Comparison of ENCODE assay signal across 3 cellular contexts in genomic region chr11:555500-556174, GRCh38.
TF ChIP-seq lines count a peak whose summit lies in the region.

No MANE protein-coding gene starts in this region.

TF ChIP-seq in HEK293, 187 proteins besides CTCF, POLR2A, EP300 and RAD21:
- TF ChIP-seq ZNF391 (tag by site-specific recombination; IDR thresholded peaks at IDR 0.05; ENCODE audit: borderline replicate concordance, low read depth) (no peak), ZNF324 (tag by site-specific recombination; IDR thresholded peaks at IDR 0.05) (no peak), ZNF658 (tag by site-specific recombination; IDR thresholded peaks at IDR 0.05) (no peak), ZNF521 (tag by site-specific recombination; IDR thresholded peaks at IDR 0.05) (no peak), EGR2 (tag by site-specific recombination; IDR thresholded peaks at IDR 0.05; ENCODE audit: low read depth) (no peak), KLF7 (tag by site-specific recombination; IDR thresholded peaks at IDR 0.05; ENCODE audit: borderline replicate concordance) (no peak), MEIS1 (CRISPR knock-in tag; IDR thresholded peaks at IDR 0.05; ENCODE audit: borderline replicate concordance) (no peak), ZNF677 (tag by site-specific recombination; IDR thresholded peaks at IDR 0.05) (no peak), ZFP37 (tag by site-specific recombination; IDR thresholded peaks at IDR 0.05) (no peak), ZNF776 (tag by site-specific recombination; IDR thresholded peaks at IDR 0.05; ENCODE audit: borderline replicate concordance) (no peak), ZNF76 (tag by site-specific recombination; IDR thresholded peaks at IDR 0.05; ENCODE audit: borderline replicate concordance, low read depth) (no peak), ZNF585B (tag by site-specific recombination; IDR thresholded peaks at IDR 0.05) (no peak), ZNF670 (tag by site-specific recombination; IDR thresholded peaks at IDR 0.05; ENCODE audit: low read depth) (no peak), OSR2 (tag by site-specific recombination; IDR thresholded peaks at IDR 0.05) (no peak), SETDB1 (IDR thresholded peaks at IDR 0.05; ENCODE audit: insufficient read length, low read length) (no peak), ZSCAN23 (tag by site-specific recombination; IDR thresholded peaks at IDR 0.05) (no peak), YY2 (tag by site-specific recombination; IDR thresholded peaks at IDR 0.05) (no peak), GLIS1 (tag by site-specific recombination; IDR thresholded peaks at IDR 0.05) (no peak), KLF8 (tag by site-specific recombination; IDR thresholded peaks at IDR 0.05) (no peak)
- TF ChIP-seq, protein P1, sequence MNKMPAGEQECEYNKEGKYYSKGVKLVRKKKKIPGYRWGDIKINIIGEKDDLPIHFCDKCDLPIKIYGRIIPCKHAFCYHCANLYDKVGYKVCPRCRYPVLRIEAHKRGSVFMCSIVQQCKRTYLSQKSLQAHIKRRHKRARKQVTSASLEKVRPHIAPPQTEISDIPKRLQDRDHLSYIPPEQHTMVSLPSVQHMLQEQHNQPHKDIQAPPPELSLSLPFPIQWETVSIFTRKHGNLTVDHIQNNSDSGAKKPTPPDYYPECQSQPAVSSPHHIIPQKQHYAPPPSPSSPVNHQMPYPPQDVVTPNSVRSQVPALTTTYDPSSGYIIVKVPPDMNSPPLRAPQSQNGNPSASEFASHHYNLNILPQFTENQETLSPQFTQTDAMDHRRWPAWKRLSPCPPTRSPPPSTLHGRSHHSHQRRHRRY (tag by site-specific recombination; IDR thresholded peaks at IDR 0.05) = no peak

TF ChIP-seq in K562, 482 proteins besides CTCF, POLR2A, EP300 and RAD21 (continues in another document):
- TF ChIP-seq NR2F6 (CRISPR knock-in tag; IDR thresholded peaks at IDR 0.05) (no peak), RBFOX2 (IDR thresholded peaks at IDR 0.05; ENCODE audit: low read depth, low read length) (peak; percentile 7; the same call in 1 of the 2 replicates), ZBTB7A (IDR thresholded peaks at IDR 0.05; ENCODE audit: borderline replicate concordance, control insufficient read depth, low read depth, low read length) (peak; percentile 7; the same call in 1 of the 2 replicates), ZBTB43 (CRISPR knock-in tag; IDR thresholded peaks at IDR 0.05) (no peak), PRPF4 (IDR thresholded peaks at IDR 0.05; ENCODE audit: insufficient read depth, low read depth, low read length, poor library complexity, severe bottlenecking) (no peak), MXD1 (CRISPR knock-in tag; IDR thresholded peaks at IDR 0.05; ENCODE audit: borderline replicate concordance, poor library complexity, severe bottlenecking) (no peak), ZFP30 (CRISPR knock-in tag; IDR thresholded peaks at IDR 0.05; ENCODE audit: borderline replicate concordance) (no peak), NR4A1 (CRISPR knock-in tag; IDR thresholded peaks at IDR 0.05) (no peak), NR4A1 (tag; IDR thresholded peaks at IDR 0.05) (no peak), ZNF668 (CRISPR knock-in tag; IDR thresholded peaks at IDR 0.05) (no peak), POU5F1 (IDR thresholded peaks at IDR 0.05; ENCODE audit: borderline replicate concordance, low read depth, low read length, partially characterized antibody) (no peak), SMAD4 (CRISPR knock-in tag; conservative IDR thresholded peaks at IDR 0.05) (no peak)
- TF ChIP-seq, protein P2, sequence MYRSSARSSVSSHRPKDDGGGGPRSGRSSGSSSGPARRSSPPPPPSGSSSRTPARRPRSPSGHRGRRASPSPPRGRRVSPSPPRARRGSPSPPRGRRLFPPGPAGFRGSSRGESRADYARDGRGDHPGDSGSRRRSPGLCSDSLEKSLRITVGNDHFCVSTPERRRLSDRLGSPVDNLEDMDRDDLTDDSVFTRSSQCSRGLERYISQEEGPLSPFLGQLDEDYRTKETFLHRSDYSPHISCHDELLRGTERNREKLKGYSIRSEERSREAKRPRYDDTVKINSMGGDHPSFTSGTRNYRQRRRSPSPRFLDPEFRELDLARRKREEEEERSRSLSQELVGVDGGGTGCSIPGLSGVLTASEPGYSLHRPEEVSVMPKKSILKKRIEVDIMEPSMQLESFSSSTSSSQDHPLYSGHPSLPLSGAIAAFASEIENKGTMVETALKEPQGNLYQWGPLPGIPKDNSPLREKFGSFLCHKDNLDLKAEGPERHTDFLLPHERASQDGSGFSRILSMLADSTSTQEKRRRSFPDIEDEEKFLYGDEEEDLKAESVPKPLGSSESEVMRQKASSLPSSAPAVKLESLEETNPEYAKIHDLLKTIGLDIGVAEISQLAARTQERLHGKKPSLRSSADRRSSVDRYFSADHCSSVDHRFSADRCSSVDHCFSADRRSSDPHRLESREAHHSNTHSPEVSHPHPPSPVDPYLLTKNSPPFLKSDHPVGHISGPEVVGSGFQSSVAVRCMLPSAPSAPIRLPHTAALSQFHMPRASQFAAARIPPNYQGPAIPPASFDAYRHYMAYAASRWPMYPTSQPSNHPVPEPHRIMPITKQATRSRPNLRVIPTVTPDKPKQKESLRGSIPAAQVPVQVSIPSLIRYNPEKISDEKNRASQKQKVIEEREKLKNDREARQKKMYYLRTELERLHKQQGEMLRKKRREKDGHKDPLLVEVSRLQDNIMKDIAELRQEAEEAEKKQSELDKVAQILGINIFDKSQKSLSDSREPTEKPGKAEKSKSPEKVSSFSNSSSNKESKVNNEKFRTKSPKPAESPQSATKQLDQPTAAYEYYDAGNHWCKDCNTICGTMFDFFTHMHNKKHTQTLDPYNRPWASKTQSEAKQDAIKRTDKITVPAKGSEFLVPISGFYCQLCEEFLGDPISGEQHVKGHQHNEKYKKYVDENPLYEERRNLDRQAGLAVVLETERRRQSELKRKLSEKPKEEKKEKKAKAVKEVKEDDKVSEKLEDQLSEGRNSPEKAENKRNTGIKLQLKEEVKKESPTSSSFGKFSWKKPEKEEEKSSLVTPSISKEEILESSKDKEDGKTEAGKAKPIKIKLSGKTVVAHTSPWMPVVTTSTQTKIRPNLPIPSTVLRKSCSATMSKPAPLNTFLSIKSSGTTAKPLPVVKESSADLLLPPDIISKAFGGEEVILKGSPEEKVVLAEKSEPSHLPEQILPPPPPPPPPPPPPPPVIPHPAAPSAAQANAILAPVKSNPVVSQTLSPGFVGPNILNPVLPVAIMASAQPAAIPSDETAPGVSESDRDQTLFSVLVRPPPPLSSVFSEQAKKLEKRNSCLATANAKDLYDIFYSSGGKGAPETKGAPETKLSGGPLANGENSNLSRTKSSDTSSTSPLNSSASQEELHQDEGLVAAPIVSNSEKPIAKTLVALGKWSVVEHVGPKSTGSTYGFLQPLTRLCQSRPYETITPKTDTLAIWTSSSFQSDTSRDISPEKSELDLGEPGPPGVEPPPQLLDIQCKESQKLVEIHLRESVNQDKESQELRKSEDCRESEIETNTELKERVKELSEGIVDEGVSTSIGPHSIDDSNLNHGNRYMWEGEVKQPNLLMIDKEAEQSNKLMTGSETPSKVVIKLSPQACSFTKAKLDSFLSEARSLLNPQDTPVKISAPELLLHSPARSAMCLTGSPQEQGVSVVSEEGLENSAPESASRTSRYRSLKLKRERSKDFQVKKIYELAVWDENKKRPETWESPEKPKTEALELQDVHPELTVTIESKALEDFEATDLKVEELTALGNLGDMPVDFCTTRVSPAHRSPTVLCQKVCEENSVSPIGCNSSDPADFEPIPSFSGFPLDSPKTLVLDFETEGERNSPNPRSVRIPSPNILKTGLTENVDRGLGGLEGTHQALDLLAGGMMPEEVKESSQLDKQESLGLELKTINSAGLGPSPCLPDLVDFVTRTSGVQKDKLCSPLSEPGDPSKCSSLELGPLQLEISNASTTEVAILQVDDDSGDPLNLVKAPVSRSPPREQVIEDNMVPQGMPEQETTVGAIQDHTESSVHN (IDR thresholded peaks at IDR 0.05; ENCODE audit: borderline replicate concordance in 1 of 2, low read depth in 1 of 2) = no peak

TF ChIP-seq in HEK293T, 16 proteins besides CTCF, POLR2A, EP300 and RAD21:
- TF ChIP-seq FOXM1 (IDR thresholded peaks at IDR 0.05; ENCODE audit: borderline replicate concordance) = no peak
- no peak for TF ChIP-seq CTBP1 (IDR thresholded peaks at IDR 0.05; ENCODE audit: borderline replicate concordance)
- no peak for TF ChIP-seq ARNT (IDR thresholded peaks at IDR 0.05)
- TF ChIP-seq FOXK2 (IDR thresholded peaks at IDR 0.05) = no peak
- TF ChIP-seq FOXA1 (IDR thresholded peaks at IDR 0.05) = no peak
- no peak for TF ChIP-seq BHLHE40 (IDR thresholded peaks at IDR 0.05; ENCODE audit: borderline replicate concordance)
- TF ChIP-seq SUZ12 (IDR thresholded peaks at IDR 0.05) = no peak
- no peak for TF ChIP-seq SP1 (IDR thresholded peaks at IDR 0.05)
- no peak for TF ChIP-seq LEF1 (IDR thresholded peaks at IDR 0.05; ENCODE audit: borderline replicate concordance)
- TF ChIP-seq NFRKB (IDR thresholded peaks at IDR 0.05) = no peak
- no peak for TF ChIP-seq L3MBTL2 (conservative IDR thresholded peaks at IDR 0.05)
- no peak for TF ChIP-seq PKNOX1 (IDR thresholded peaks at IDR 0.05)
- no peak for TF ChIP-seq ELF4 (IDR thresholded peaks at IDR 0.05)
- no peak for TF ChIP-seq ZNF384 (IDR thresholded peaks at IDR 0.05)
- TF ChIP-seq HDGF (IDR thresholded peaks at IDR 0.05; ENCODE audit: borderline replicate concordance) = no peak
- no peak for TF ChIP-seq TARDBP (IDR thresholded peaks at IDR 0.05)
